In the genomic region with DNA sequence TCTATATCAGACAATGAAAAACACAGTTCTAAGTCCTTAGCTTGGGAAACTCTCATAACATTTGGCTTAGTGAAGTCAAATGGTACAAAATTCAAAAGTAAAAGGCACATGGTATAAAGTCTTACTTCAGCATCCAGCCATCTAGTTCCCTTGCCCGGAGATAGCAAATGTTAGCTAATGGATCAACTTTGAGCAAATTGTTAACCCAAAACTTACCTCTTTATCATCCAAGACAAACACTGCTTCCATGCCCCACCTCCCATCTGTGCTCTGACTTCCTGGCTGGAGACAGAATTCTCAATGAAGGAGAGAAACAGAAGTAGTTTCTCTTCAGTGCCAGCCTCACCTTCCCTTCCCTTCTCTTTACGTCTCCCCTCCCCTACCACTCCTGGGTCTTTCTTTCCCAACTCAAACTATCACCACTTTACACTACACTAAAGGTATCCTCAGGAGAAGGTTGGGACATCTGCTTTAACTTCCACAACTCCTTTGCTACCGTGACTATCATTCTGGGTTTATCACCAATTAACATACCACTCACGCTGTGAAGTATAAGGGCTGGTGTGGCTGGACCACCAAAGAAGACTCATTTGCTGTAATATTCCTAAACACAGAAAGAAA, we compare ENCODE assay signal across 2 cellular contexts.
TF ChIP-seq lines count a peak whose summit lies in the region.

No MANE protein-coding gene starts in this region.

TF ChIP-seq in IMR-90, 13 proteins besides CTCF, POLR2A, EP300 and RAD21:
- TF ChIP-seq BHLHE40 (IDR thresholded peaks at IDR 0.05; ENCODE audit: low read depth, low read length): no peak
- TF ChIP-seq, protein P1, sequence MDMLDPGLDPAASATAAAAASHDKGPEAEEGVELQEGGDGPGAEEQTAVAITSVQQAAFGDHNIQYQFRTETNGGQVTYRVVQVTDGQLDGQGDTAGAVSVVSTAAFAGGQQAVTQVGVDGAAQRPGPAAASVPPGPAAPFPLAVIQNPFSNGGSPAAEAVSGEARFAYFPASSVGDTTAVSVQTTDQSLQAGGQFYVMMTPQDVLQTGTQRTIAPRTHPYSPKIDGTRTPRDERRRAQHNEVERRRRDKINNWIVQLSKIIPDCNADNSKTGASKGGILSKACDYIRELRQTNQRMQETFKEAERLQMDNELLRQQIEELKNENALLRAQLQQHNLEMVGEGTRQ (IDR thresholded peaks at IDR 0.05; ENCODE audit: low read depth, low read length): no peak
- TF ChIP-seq RFX5 (IDR thresholded peaks at IDR 0.05; ENCODE audit: low read depth, low read length): no peak
- TF ChIP-seq, protein P2, sequence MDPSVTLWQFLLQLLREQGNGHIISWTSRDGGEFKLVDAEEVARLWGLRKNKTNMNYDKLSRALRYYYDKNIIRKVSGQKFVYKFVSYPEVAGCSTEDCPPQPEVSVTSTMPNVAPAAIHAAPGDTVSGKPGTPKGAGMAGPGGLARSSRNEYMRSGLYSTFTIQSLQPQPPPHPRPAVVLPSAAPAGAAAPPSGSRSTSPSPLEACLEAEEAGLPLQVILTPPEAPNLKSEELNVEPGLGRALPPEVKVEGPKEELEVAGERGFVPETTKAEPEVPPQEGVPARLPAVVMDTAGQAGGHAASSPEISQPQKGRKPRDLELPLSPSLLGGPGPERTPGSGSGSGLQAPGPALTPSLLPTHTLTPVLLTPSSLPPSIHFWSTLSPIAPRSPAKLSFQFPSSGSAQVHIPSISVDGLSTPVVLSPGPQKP (IDR thresholded peaks at IDR 0.05; ENCODE audit: borderline replicate concordance, low read depth, low read length): no peak
- TF ChIP-seq CEBPB (IDR thresholded peaks at IDR 0.05; ENCODE audit: low read depth, low read length): no peak
- no peak for TF ChIP-seq MXI1 (IDR thresholded peaks at IDR 0.05; ENCODE audit: borderline replicate concordance, low read depth, low read length)
- no peak for TF ChIP-seq MAZ (IDR thresholded peaks at IDR 0.05; ENCODE audit: borderline replicate concordance, low read depth, low read length)
- TF ChIP-seq NFE2L2 (IDR thresholded peaks at IDR 0.05; ENCODE audit: low read depth, low read length): no peak
- TF ChIP-seq RCOR1 (IDR thresholded peaks at IDR 0.05; ENCODE audit: insufficient replicate concordance, low read length): no peak
- TF ChIP-seq MAFK (IDR thresholded peaks at IDR 0.05; ENCODE audit: low read depth, low read length): no peak
- TF ChIP-seq FOS (IDR thresholded peaks at IDR 0.05; ENCODE audit: low read depth, low read length): no peak
- no peak for TF ChIP-seq CHD1 (IDR thresholded peaks at IDR 0.05; ENCODE audit: low read depth, low read length)
- no peak for TF ChIP-seq SMC3 (IDR thresholded peaks at IDR 0.05; ENCODE audit: low read depth, low read length)
TF ChIP-seq in IMR-90: peak in this region for 0.

TF ChIP-seq in H1, 55 proteins besides CTCF, POLR2A, EP300 and RAD21:
- TF ChIP-seq, protein P3, sequence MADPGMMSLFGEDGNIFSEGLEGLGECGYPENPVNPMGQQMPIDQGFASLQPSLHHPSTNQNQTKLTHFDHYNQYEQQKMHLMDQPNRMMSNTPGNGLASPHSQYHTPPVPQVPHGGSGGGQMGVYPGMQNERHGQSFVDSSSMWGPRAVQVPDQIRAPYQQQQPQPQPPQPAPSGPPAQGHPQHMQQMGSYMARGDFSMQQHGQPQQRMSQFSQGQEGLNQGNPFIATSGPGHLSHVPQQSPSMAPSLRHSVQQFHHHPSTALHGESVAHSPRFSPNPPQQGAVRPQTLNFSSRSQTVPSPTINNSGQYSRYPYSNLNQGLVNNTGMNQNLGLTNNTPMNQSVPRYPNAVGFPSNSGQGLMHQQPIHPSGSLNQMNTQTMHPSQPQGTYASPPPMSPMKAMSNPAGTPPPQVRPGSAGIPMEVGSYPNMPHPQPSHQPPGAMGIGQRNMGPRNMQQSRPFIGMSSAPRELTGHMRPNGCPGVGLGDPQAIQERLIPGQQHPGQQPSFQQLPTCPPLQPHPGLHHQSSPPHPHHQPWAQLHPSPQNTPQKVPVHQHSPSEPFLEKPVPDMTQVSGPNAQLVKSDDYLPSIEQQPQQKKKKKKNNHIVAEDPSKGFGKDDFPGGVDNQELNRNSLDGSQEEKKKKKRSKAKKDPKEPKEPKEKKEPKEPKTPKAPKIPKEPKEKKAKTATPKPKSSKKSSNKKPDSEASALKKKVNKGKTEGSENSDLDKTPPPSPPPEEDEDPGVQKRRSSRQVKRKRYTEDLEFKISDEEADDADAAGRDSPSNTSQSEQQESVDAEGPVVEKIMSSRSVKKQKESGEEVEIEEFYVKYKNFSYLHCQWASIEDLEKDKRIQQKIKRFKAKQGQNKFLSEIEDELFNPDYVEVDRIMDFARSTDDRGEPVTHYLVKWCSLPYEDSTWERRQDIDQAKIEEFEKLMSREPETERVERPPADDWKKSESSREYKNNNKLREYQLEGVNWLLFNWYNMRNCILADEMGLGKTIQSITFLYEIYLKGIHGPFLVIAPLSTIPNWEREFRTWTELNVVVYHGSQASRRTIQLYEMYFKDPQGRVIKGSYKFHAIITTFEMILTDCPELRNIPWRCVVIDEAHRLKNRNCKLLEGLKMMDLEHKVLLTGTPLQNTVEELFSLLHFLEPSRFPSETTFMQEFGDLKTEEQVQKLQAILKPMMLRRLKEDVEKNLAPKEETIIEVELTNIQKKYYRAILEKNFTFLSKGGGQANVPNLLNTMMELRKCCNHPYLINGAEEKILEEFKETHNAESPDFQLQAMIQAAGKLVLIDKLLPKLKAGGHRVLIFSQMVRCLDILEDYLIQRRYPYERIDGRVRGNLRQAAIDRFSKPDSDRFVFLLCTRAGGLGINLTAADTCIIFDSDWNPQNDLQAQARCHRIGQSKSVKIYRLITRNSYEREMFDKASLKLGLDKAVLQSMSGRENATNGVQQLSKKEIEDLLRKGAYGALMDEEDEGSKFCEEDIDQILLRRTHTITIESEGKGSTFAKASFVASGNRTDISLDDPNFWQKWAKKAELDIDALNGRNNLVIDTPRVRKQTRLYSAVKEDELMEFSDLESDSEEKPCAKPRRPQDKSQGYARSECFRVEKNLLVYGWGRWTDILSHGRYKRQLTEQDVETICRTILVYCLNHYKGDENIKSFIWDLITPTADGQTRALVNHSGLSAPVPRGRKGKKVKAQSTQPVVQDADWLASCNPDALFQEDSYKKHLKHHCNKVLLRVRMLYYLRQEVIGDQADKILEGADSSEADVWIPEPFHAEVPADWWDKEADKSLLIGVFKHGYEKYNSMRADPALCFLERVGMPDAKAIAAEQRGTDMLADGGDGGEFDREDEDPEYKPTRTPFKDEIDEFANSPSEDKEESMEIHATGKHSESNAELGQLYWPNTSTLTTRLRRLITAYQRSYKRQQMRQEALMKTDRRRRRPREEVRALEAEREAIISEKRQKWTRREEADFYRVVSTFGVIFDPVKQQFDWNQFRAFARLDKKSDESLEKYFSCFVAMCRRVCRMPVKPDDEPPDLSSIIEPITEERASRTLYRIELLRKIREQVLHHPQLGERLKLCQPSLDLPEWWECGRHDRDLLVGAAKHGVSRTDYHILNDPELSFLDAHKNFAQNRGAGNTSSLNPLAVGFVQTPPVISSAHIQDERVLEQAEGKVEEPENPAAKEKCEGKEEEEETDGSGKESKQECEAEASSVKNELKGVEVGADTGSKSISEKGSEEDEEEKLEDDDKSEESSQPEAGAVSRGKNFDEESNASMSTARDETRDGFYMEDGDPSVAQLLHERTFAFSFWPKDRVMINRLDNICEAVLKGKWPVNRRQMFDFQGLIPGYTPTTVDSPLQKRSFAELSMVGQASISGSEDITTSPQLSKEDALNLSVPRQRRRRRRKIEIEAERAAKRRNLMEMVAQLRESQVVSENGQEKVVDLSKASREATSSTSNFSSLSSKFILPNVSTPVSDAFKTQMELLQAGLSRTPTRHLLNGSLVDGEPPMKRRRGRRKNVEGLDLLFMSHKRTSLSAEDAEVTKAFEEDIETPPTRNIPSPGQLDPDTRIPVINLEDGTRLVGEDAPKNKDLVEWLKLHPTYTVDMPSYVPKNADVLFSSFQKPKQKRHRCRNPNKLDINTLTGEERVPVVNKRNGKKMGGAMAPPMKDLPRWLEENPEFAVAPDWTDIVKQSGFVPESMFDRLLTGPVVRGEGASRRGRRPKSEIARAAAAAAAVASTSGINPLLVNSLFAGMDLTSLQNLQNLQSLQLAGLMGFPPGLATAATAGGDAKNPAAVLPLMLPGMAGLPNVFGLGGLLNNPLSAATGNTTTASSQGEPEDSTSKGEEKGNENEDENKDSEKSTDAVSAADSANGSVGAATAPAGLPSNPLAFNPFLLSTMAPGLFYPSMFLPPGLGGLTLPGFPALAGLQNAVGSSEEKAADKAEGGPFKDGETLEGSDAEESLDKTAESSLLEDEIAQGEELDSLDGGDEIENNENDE (IDR thresholded peaks at IDR 0.05; ENCODE audit: insufficient replicate concordance, low read length): no peak
TF ChIP-seq in H1: peak in this region for 0.
